Comparison of ENCODE assay signal across 17 cellular contexts in genomic region chr10:27454837-27455236, GRCh38.
"Had no signal": no experiment of that assay in that cellular context is flagged by ENCODE, and none has a peak within 500 bp of the region (broad histone marks: within the 10 kb centered on the region; RNA-seq: fewer than 3 reads in every experiment).

No MANE protein-coding gene starts in this region.

- H3K9me3 ChIP-seq: MG63, SJSA1 had no signal

- H3K27me3 ChIP-seq: MG63, SJSA1 had no signal

- FAIRE-seq: RCC 7860 had no signal

- H3K27ac ChIP-seq: SJSA1, SK-N-MC had no signal

- H3K36me3 ChIP-seq: MG63, SJSA1 had no signal

- H3K4me3 ChIP-seq: MG63, SJSA1, SK-N-MC had no signal

- H3K4me1 ChIP-seq: SJSA1 had no signal

- DNase-seq: KBM-7, MG63, NCI-H1092, NCI-H1436, NCI-H187, NCI-H2029, NCI-H2081 treated with DMSO at 0.1 percent for 48 hours, NCI-H226, NCI-H446, NCI-H510A, NCI-H524 treated with DMSO at 0.1 percent for 48 hours, Right ventricle myocardium superior, RPMI8226, SIG-M5 had no signal
